30 cellular contexts compared by ENCODE assay signal in genomic region chr6:108832738-108833137, GRCh38.
"Had no signal": no experiment of that assay in that cellular context is flagged by ENCODE, and none has a peak within 500 bp of the region (broad histone marks: within the 10 kb centered on the region; RNA-seq: fewer than 3 reads in every experiment).

No MANE protein-coding gene starts in this region.

- DNase-seq: naive thymus-derived CD8-positive, alpha-beta T cell; nephron progenitor cell; nucleus accumbens; ovary; psoas muscle; right cardiac atrium; right lobe of liver; sigmoid colon; small intestine; stimulated activated CD4-positive, alpha-beta T cell treated with anti-CD3 and anti-CD28 coated beads, Interleukin-12 subunit alpha, Interleukin-12 subunit beta, amount 100 ng/mL, for 4 hours; stimulated activated CD4-positive, alpha-beta T cell treated with anti-CD3 and anti-CD28 coated beads, Interleukin-1b, Interleukin-23, amount 100 ng/mL, for 48 hours; stimulated activated CD4-positive, alpha-beta T cell treated with anti-CD3 and anti-CD28 coated beads, Interleukin-4, amount 100 ng/mL, for 1 hour; stimulated activated CD4-positive, alpha-beta T cell treated with anti-CD3 and anti-CD28 coated beads, Interleukin-4, amount 100 ng/mL, for 4 hours; stimulated activated CD8-positive, alpha-beta memory T cell treated with anti-CD3 and anti-CD28 coated beads, Interleukin-4, amount 100 ng/mL, for 48 hours; stimulated activated naive CD4-positive, alpha-beta T cell; stimulated activated naive CD8-positive, alpha-beta T cell treated with anti-CD3 and anti-CD28 coated beads, Interleukin-15, amount 100 ng/mL, for 72 hours; stimulated activated naive CD8-positive, alpha-beta T cell treated with anti-CD3 and anti-CD28 coated beads, Interleukin-15, Interleukin-2, amounts not matched to agents 100 U/mL and 50 U/mL, for 24 hours; testis; tibial artery; transverse colon; upper lobe of right lung; uterus had no signal

- H3K27me3 ChIP-seq: neutrophil, ovary, right lobe of liver, sigmoid colon, suprapubic skin, testis, tibial artery, transverse colon, upper lobe of right lung, uterus had no signal

- H3K9ac ChIP-seq: parathyroid adenoma had no signal

- H2AFZ ChIP-seq: parathyroid adenoma had no signal

- H3K27ac ChIP-seq: neutrophil, ovary, parathyroid adenoma, psoas muscle, right lobe of liver, sigmoid colon, suprapubic skin, testis, tibial artery, transverse colon, upper lobe of right lung, uterus had no signal

- H3K36me3 ChIP-seq: neutrophil, ovary, right lobe of liver, sigmoid colon, suprapubic skin, tibial artery, transverse colon, upper lobe of right lung, uterus had no signal

- ATAC-seq: naive thymus-derived CD8-positive, alpha-beta T cell; natural killer cell treated with Interleukin-12 subunit alpha and Interleukin-12 subunit beta and Interleukin-15 and Interleukin-18, amount 100 ng/mL, for 72 hours; psoas muscle; right cardiac atrium; right lobe of liver; stimulated activated memory B cell treated with anti-CD40 and anti-IgM and Interleukin-4, amounts not matched to agents 10 μg/mL and 1 μg/mL and 100 μg/mL, for 72 hours; stimulated activated naive CD8-positive, alpha-beta T cell treated with anti-CD3 and anti-CD28 coated beads, Interleukin-15, amount 100 ng/mL, for 72 hours; stimulated activated naive CD8-positive, alpha-beta T cell treated with anti-CD3 and anti-CD28 coated beads, Interleukin-15, Interleukin-2, amounts not matched to agents 100 U/mL and 50 U/mL, for 24 hours; upper lobe of right lung had no signal

- H3K27ac Mint-ChIP-seq: naive thymus-derived CD8-positive, alpha-beta T cell; natural killer cell treated with Interleukin-12 subunit alpha and Interleukin-12 subunit beta and Interleukin-15 and Interleukin-18, amount 100 ng/mL, for 72 hours; nephron progenitor cell; progenitor cell of endocrine pancreas; stimulated activated memory B cell treated with anti-CD40 and anti-IgM and Interleukin-4, amounts not matched to agents 10 μg/mL and 1 μg/mL and 100 μg/mL, for 72 hours; stimulated activated naive CD8-positive, alpha-beta T cell treated with anti-CD3 and anti-CD28 coated beads, Interleukin-15, amount 100 ng/mL, for 72 hours; type B pancreatic cell had no signal

- H3K4me1 ChIP-seq: parathyroid adenoma, psoas muscle, right lobe of liver, uterus had no signal

- H3K36me3 Mint-ChIP-seq: naive thymus-derived CD8-positive, alpha-beta T cell; natural killer cell treated with Interleukin-12 subunit alpha and Interleukin-12 subunit beta and Interleukin-15 and Interleukin-18, amount 100 ng/mL, for 72 hours; stimulated activated memory B cell treated with anti-CD40 and anti-IgM and Interleukin-4, amounts not matched to agents 10 μg/mL and 1 μg/mL and 100 μg/mL, for 72 hours; type B pancreatic cell had no signal

- H3K27me3 Mint-ChIP-seq: natural killer cell treated with Interleukin-12 subunit alpha and Interleukin-12 subunit beta and Interleukin-15 and Interleukin-18, amount 100 ng/mL, for 72 hours; stimulated activated memory B cell treated with anti-CD40 and anti-IgM and Interleukin-4, amounts not matched to agents 10 μg/mL and 1 μg/mL and 100 μg/mL, for 72 hours had no signal

- H3K9me3 Mint-ChIP-seq: natural killer cell treated with Interleukin-12 subunit alpha and Interleukin-12 subunit beta and Interleukin-15 and Interleukin-18, amount 100 ng/mL, for 72 hours; neural crest cell; type B pancreatic cell had no signal

- H3K4me3 ChIP-seq: ovary, psoas muscle, right lobe of liver, sigmoid colon, suprapubic skin, testis, tibial artery, transverse colon, upper lobe of right lung, uterus had no signal

- FAIRE-seq: small intestine had no signal

- H3K79me2 ChIP-seq: parathyroid adenoma had no signal

- H3K4me3 Mint-ChIP-seq: naive thymus-derived CD8-positive, alpha-beta T cell; natural killer cell treated with Interleukin-12 subunit alpha and Interleukin-12 subunit beta and Interleukin-15 and Interleukin-18, amount 100 ng/mL, for 72 hours; nephron progenitor cell; neural crest cell; stimulated activated memory B cell treated with anti-CD40 and anti-IgM and Interleukin-4, amounts not matched to agents 10 μg/mL and 1 μg/mL and 100 μg/mL, for 72 hours; stimulated activated naive CD8-positive, alpha-beta T cell treated with anti-CD3 and anti-CD28 coated beads, Interleukin-15, amount 100 ng/mL, for 72 hours; type B pancreatic cell had no signal

- H3K9me3 ChIP-seq: neutrophil, ovary, psoas muscle, right lobe of liver, sigmoid colon, suprapubic skin, testis, tibial artery, transverse colon, upper lobe of right lung, uterus had no signal
